1 cellular context compared by ENCODE assay signal in the genomic region with DNA sequence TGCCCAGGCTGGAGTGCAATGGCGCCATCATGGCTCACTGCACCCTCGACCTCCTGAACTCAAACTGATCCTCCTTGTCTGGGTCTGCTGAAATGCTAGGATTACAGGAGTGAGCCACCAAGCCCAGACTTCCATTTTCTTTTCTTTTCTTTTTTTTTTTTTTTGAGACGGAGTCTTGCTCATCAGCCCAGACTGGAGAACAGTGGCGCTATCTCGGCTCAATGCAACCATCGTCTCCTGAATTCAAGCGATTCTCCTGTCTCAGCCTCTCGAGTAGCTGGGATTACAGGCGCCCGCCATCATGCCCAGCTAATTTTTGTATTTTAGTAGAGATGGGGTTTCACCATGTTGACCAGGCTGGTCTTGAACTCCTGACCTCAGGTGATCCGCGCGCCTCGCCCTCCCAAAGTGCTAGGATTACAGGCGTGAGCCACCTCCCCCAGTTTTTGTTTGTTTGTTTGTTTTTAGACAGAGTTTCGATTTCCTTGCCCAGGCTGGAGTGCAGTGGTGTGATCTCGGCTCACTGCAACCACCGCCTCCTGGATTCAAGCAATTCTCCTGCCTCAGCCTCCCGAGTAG.
TF ChIP-seq lines count a peak whose summit lies in the region.

No MANE protein-coding gene starts in this region.

TF ChIP-seq in SK-N-SH, 30 proteins besides CTCF, POLR2A, EP300 and RAD21:
- TF ChIP-seq YY1 (IDR thresholded peaks at IDR 0.05; ENCODE audit: low read depth), result 0 out of 2 replicates have a peak, but pooled peaks have one; percentile 63
